Comparison of ENCODE assay signal across 8 cellular contexts in genomic region chr19:44741841-44742352, GRCh38. TPM values are rescaled to one million over a fixed set of nuclear protein-coding genes. Genes with fewer than 3 reads are reported as not detected.
A peak's percentile ranks its signal among the peaks of the same experiment; 100 is the strongest.
DNase-seq lines count a peak whose midpoint lies in the region; ATAC-seq and TF ChIP-seq lines count a peak whose summit lies in the region.

No MANE protein-coding gene starts in this region.

- no peak for TF ChIP-seq CTCF in fibroblast of lung (conservative IDR thresholded peaks at IDR 0.05 in 1 of 2, IDR thresholded peaks at IDR 0.05 in 1 of 2; ENCODE audit: low read depth in 1 of 2, low read length in 2 of 2)

- ATAC-seq in GM18519 (IDR thresholded peaks at IDR 0.05; ENCODE audit: low FRiP score, unreplicated experiment): no peak

- no peak overlapping the region for H2AFZ ChIP-seq in fibroblast of lung (ENCODE audit: low read length)

- H3K4me3 ChIP-seq in fibroblast of lung (replicated peaks in 1 of 4; ENCODE audit: control extremely low read depth in 1 of 4, insufficient read depth in 1 of 4, low read depth in 3 of 4, low read length in 4 of 4): no peak overlapping the region

- DNase-seq in D341Med (ENCODE audit: low spot score) (peak; percentile 90), LHCN-M2 (ENCODE audit: low read depth) (peak; percentile 99), T1000 (lab: John Stamatoyannopoulos, UW) (peak; percentile 90), fibroblast of lung (ENCODE audit: low read depth in 2 of 2) (peak; percentile 100), myocyte (ENCODE audit: low read depth) (peak; percentile 100), SK-N-DZ (ENCODE audit: low spot score) (no peak), NCI-H1048 (lab: John Stamatoyannopoulos, UW) (no peak)

- H3K27ac ChIP-seq in fibroblast of lung (ENCODE audit: insufficient read depth, low read length): peak overlapping the region; percentile 70

- no peaks in the 10 kb centered on the region for H4K20me1 ChIP-seq in fibroblast of lung (ENCODE audit: control insufficient read depth, extremely low read depth, insufficient read depth, low read length)

- H3K4me2 ChIP-seq in fibroblast of lung (ENCODE audit: extremely low read depth, insufficient read depth, low read length): peak overlapping the region; percentile 18

- H3K9me3 ChIP-seq in fibroblast of lung (ENCODE audit: control insufficient read depth, insufficient read depth, low read depth, low read length): no peaks in the 10 kb centered on the region

- no peaks in the 10 kb centered on the region for H3K36me3 ChIP-seq in fibroblast of lung (ENCODE audit: control insufficient read depth, insufficient read depth, low read length)

- no peaks in the 10 kb centered on the region for H3K27me3 ChIP-seq in fibroblast of lung (ENCODE audit: control insufficient read depth, insufficient read depth, low read length)

- no peak overlapping the region for H3K9ac ChIP-seq in fibroblast of lung (ENCODE audit: insufficient read depth, low read length)

- no peaks in the 10 kb centered on the region for H3K79me2 ChIP-seq in fibroblast of lung (ENCODE audit: control insufficient read depth, insufficient read depth, low read length)

- H3K4me1 ChIP-seq in fibroblast of lung (ENCODE audit: control insufficient read depth, extremely low read depth, insufficient read depth, low read length): peaks cover 22% of the 10 kb centered on the region

RNA-seq across cellular contexts. Expression of gene BCL3, which starts 6.6 kb away (rescaled TPM):
- total RNA-seq in LHCN-M2 (2014; rRNA removed) (10.0 and 18.1 TPM in 2 replicates), fibroblast of lung (10.8 and 20.6 TPM in 2 replicates), myocyte (25.8 and 28.6 TPM in 2 replicates)
- 5.9 TPM for polyA plus RNA-seq in LHCN-M2 (2012)
- 6.8 and 10.7 TPM in 2 replicates for polyA plus RNA-seq in fibroblast of lung
- polyA plus RNA-seq in fibroblast of lung (2012): 50.8 and 53.1 TPM in 2 replicates
- 37.8 and 45.9 TPM in 2 replicates for polyA minus RNA-seq in fibroblast of lung (ENCODE audit: low replicate concordance)
- polyA plus RNA-seq in myocyte (2012): 8.1 TPM
- 0.08 and 0.69 TPM in 2 replicates for polyA plus RNA-seq in SK-N-DZ (2014; cell fraction: cytosol; rRNA removed)
- polyA plus RNA-seq in SK-N-DZ (2014; cell fraction: nucleus; rRNA removed): 0.34 and 1.4 TPM in 2 replicates

RNA-seq across cellular contexts. Expression of gene CBLC, which starts 35.8 kb away (rescaled TPM):
- total RNA-seq in LHCN-M2 (2014; rRNA removed): not detected in 2 replicates
- polyA plus RNA-seq in LHCN-M2 (2012): not detected
- under 0.01 and 0.33 TPM in 2 replicates for total RNA-seq in fibroblast of lung
- 0.06 TPM in 1 of 2 replicates, not detected in the other for polyA plus RNA-seq in fibroblast of lung
- not detected in 2 replicates for polyA plus RNA-seq in fibroblast of lung (2012)
- polyA minus RNA-seq in fibroblast of lung (ENCODE audit: low replicate concordance): not detected in 2 replicates
- not detected in 2 replicates for total RNA-seq in myocyte
- polyA plus RNA-seq in myocyte (2012): not detected
- not detected in 2 replicates for polyA plus RNA-seq in SK-N-DZ (2014; cell fraction: cytosol; rRNA removed)
- not detected in 2 replicates for polyA plus RNA-seq in SK-N-DZ (2014; cell fraction: nucleus; rRNA removed)

RNA-seq across cellular contexts. Expression of gene CEACAM16, which starts 42.9 kb away (rescaled TPM):
- total RNA-seq in LHCN-M2 (2014; rRNA removed) (not detected in 2 replicates), fibroblast of lung (under 0.01 TPM in 1 of 2 replicates, not detected in the other), myocyte (5.0 and 6.1 TPM in 2 replicates)
- not detected for polyA plus RNA-seq in LHCN-M2 (2012)
- polyA plus RNA-seq in fibroblast of lung: not detected in 2 replicates
- polyA plus RNA-seq in fibroblast of lung (2012): not detected in 2 replicates
- not detected in 2 replicates for polyA minus RNA-seq in fibroblast of lung (ENCODE audit: low replicate concordance)
- 5.7 TPM for polyA plus RNA-seq in myocyte (2012)
- not detected in 2 replicates for polyA plus RNA-seq in SK-N-DZ (2014; cell fraction: cytosol; rRNA removed)
- not detected in 2 replicates for polyA plus RNA-seq in SK-N-DZ (2014; cell fraction: nucleus; rRNA removed)

Comparison
In these comparisons a context has a peak if more than half of its experiments do, and no peak if none do; other contexts are left out.
1. DNase-seq: peak in D341Med (single experiment), LHCN-M2 (single experiment), T1000 (single experiment), fibroblast of lung (2 of 2) and myocyte (single experiment); none in SK-N-DZ (single experiment) and NCI-H1048 (single experiment).